ENCODE assay signal across 26 cellular contexts in genomic region chr19:16048583-16048982, GRCh38.
"Had no signal": no experiment of that assay in that cellular context is flagged by ENCODE, and none has a peak within 500 bp of the region (broad histone marks: within the 10 kb centered on the region; RNA-seq: fewer than 3 reads in every experiment).

No MANE protein-coding gene starts in this region.

- ATAC-seq: left colon; left lung; lower lobe of right lung; naive thymus-derived CD8-positive, alpha-beta T cell; pancreas; right cardiac atrium; sciatic nerve; stimulated activated naive B cell treated with anti-CD40 and anti-IgM and Interleukin-4, amounts not matched to agents 10 μg/mL and 1 μg/mL and 100 μg/mL, for 72 hours had no signal

- DNase-seq: hypothalamus; immature natural killer cell; kidney; left colon; left lung; lower lobe of right lung; mammary epithelial cell; mesenchymal stem cell; naive thymus-derived CD8-positive, alpha-beta T cell; nucleus accumbens; pancreas; retina; right cardiac atrium; stimulated activated CD4-positive, alpha-beta T cell treated with anti-CD3 and anti-CD28 coated beads, Interleukin-12 subunit alpha, Interleukin-12 subunit beta, amount 100 ng/mL, for 4 hours; stimulated activated CD4-positive, alpha-beta T cell treated with anti-CD3 and anti-CD28 coated beads, Interleukin-15, amount 100 ng/mL, for 24 hours; stimulated activated CD4-positive, alpha-beta T cell treated with anti-CD3 and anti-CD28 coated beads, Interleukin-2, amount 100 ng/mL, for 24 hours; stimulated activated CD4-positive, alpha-beta T cell treated with anti-CD3 and anti-CD28 coated beads, Interleukin-4, amount 100 ng/mL, for 1 hour; stimulated activated naive B cell treated with anti-CD40 and anti-IgM and Interleukin-4, amounts not matched to agents 10 μg/mL and 1 μg/mL and 100 μg/mL, for 72 hours; tibial artery; upper lobe of left lung had no signal

- H3K27me3 ChIP-seq: left lung, pancreas, suprapubic skin, tibial artery, upper lobe of left lung, vagina had no signal

- H3K9me3 ChIP-seq: left lung, lower lobe of right lung, pancreas, prostate gland, suprapubic skin, thoracic aorta, tibial artery, upper lobe of left lung, vagina had no signal

- H3K4me3 ChIP-seq: left lung, lower lobe of right lung, pancreas, prostate gland, skin epidermis, suprapubic skin, thoracic aorta, tibial artery, upper lobe of left lung, vagina had no signal

- H3K4me1 ChIP-seq: left lung, lower lobe of right lung, pancreas, prostate gland, tibial artery, upper lobe of left lung, vagina had no signal

- H3K36me3 ChIP-seq: left lung, lower lobe of right lung, pancreas, prostate gland, suprapubic skin, thoracic aorta, tibial artery, upper lobe of left lung, vagina had no signal

- H3K27ac ChIP-seq: left lung, lower lobe of right lung, pancreas, prostate gland, skin epidermis, suprapubic skin, thoracic aorta, tibial artery, upper lobe of left lung, vagina had no signal
